Comparison of ENCODE assay signal across 8 cellular contexts in genomic region chr6:152059909-152060308, GRCh38.
"Had no signal": no experiment of that assay in that cellular context is flagged by ENCODE, and none has a peak within 500 bp of the region (broad histone marks: within the 10 kb centered on the region; RNA-seq: fewer than 3 reads in every experiment).

No MANE protein-coding gene starts in this region.

- H3K4me3 ChIP-seq: GM12878 had no signal

- FAIRE-seq: G401.6, GM12878, GM12891, GM12892, GM18507, GM19239 had no signal

- DNase-seq: GDM1, GF-D8 had no signal
